8 cellular contexts compared by ENCODE assay signal in the genomic region with DNA sequence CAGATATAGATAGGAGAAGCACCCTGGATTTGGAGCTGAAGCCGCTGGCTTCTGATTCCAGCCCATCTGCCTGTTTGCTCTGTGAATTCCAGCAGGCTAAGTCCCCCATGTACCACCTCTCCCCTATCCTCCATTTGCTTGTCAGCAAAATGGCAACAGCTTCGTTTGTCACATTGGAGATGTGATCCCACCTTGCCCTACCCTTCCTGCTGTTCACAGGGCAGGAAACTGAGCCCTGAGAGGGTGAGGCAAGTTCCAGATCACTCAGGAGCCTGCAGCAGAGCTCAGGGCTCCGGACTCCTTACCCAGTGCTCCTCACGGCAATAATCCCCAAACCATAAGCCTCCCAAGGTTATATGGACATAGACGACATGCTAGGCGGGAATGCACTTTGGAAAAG. TPM values are rescaled to one million over a fixed set of nuclear protein-coding genes. Genes with fewer than 3 reads are reported as not detected.
DNase-seq lines count a peak whose midpoint lies in the region; ATAC-seq and TF ChIP-seq lines count a peak whose summit lies in the region.
"Had no signal": no experiment of that assay in that cellular context is flagged by ENCODE, and none has a peak within 500 bp of the region (broad histone marks: within the 10 kb centered on the region; RNA-seq: fewer than 3 reads in every experiment).

No MANE protein-coding gene starts in this region.

- peaks cover 84% of the 10 kb centered on the region for H3K79me2 ChIP-seq in hepatocyte

- ATAC-seq in activated B cell treated with CpG ODN at 0.5 μM for 24 hours (ENCODE audit: low read depth) (no peak), GM18873 (IDR thresholded peaks at IDR 0.05; ENCODE audit: low FRiP score, unreplicated experiment) (no peak)

- H3K9me3 Mint-ChIP-seq in HFFc6 (no peaks in the 10 kb centered on the region), activated B cell treated with CpG ODN at 0.5 μM for 24 hours (no peaks in the 10 kb centered on the region)

- peak overlapping the region; percentile 95 for H3K27ac Mint-ChIP-seq in HFFc6
- H3K27ac Mint-ChIP-seq in activated B cell treated with CpG ODN at 0.5 μM for 24 hours, result peak overlapping the region; percentile 91

- no peak overlapping the region for H3K4me3 ChIP-seq in hepatocyte
- H3K4me3 ChIP-seq in spleen, result no peak overlapping the region

- peak overlapping the region; percentile 33 for H3K4me2 ChIP-seq in hepatocyte

- H3K4me1 Mint-ChIP-seq in HFFc6 (ENCODE audit: low read depth) (peaks cover 97% of the 10 kb centered on the region), activated B cell treated with CpG ODN at 0.5 μM for 24 hours (peaks cover 99% of the 10 kb centered on the region)

- H3K27me3 ChIP-seq in hepatocyte, result no peaks in the 10 kb centered on the region
- no peaks in the 10 kb centered on the region for H3K27me3 ChIP-seq in spleen (replicated peaks in 1 of 7)

- POLR2A ChIA-PET in activated B cell treated with CpG ODN at 0.5 μM for 24 hours (lab: Charles Lee), result interaction anchor here (1.1 to 26.4 kb wide), 5 partner anchors 2 to 261 kb away, joined by 3 to 694 read pairs (median 442); a partner anchor contains a TSS

- H3K27me3 Mint-ChIP-seq in HFFc6 (ENCODE audit: insufficient read depth) (peaks cover 2% of the 10 kb centered on the region), activated B cell treated with CpG ODN at 0.5 μM for 24 hours (no peaks in the 10 kb centered on the region)

- H3K36me3 ChIP-seq in hepatocyte (replicated peaks; ENCODE audit: insufficient read depth, low read depth) (no peaks in the 10 kb centered on the region), spleen (peaks cover 0 to 52% (median 10%) of the 10 kb centered on the region in 6 donors)

- TF ChIP-seq CTCF in HFFc6 (IDR thresholded peaks at IDR 0.05), result no peak
- no peak for TF ChIP-seq CTCF in activated B cell treated with CpG ODN at 0.5 μM for 24 hours (IDR thresholded peaks at IDR 0.05)
- no peak for TF ChIP-seq CTCF in hepatocyte (IDR thresholded peaks at IDR 0.05; ENCODE audit: poor library complexity)
- no peak for TF ChIP-seq CTCF in spleen (IDR thresholded peaks at IDR 0.05 in 8 of 11, conservative IDR thresholded peaks at IDR 0.05 in 3 of 11)

- H3K4me3 Mint-ChIP-seq in HFFc6 (no peak overlapping the region), activated B cell treated with CpG ODN at 0.5 μM for 24 hours (peak overlapping the region; percentile 63)

- no peak overlapping the region for H2AFZ ChIP-seq in hepatocyte

- DNase-seq in HFFc6 (no peak), activated B cell treated with CpG ODN at 0.5 μM for 24 hours (no peak), hepatocyte (ENCODE audit: low spot score) (no peak), spleen (no peak), NCI-H1105 treated with DMSO at 0.1 percent for 48 hours (lab: John Stamatoyannopoulos, UW) (no peak)
- no peak for DNase-seq in stimulated activated naive CD4-positive, alpha-beta T cell (lab: John Stamatoyannopoulos, UW)
- DNase-seq: NCI-H187 had no signal

- no peaks in the 10 kb centered on the region for H3K9me2 ChIP-seq in hepatocyte (replicated peaks; ENCODE audit: insufficient read depth)

- CTCF ChIA-PET in activated B cell treated with CpG ODN at 0.5 μM for 24 hours (lab: Charles Lee), result interaction anchor here (0.9 to 2.3 kb wide), 5 partner anchors 9 to 130 kb away, joined by 3 to 9 read pairs (median 4); no protein-coding TSS in a partner anchor

- intact Hi-C loops in activated B cell treated with CpG ODN at 0.5 μM for 24 hours (cut with micrococcal nuclease) (loop anchor here (1.0 kb wide), 2 partner anchors 8 to 9 kb away; no protein-coding TSS in a partner anchor), spleen (cut with DNase I; ENCODE audit: low total_unique reads) (no loop called here)

- peaks cover 56% of the 10 kb centered on the region for H3K4me1 ChIP-seq in hepatocyte (ENCODE audit: insufficient read depth)
- peaks cover 44 to 100% (median 83%) of the 10 kb centered on the region in 6 donors for H3K4me1 ChIP-seq in spleen

- H3K36me3 Mint-ChIP-seq in HFFc6 (ENCODE audit: low read depth), result peaks cover 47% of the 10 kb centered on the region
- peaks cover 82% of the 10 kb centered on the region for H3K36me3 Mint-ChIP-seq in activated B cell treated with CpG ODN at 0.5 μM for 24 hours (ENCODE audit: low read depth)

- 92% methylated on average over 6 of the region's 6 CpGs for WGBS in hepatocyte (ENCODE audit: low lambda C conversion rate, missing lambda C conversion rate)
- WGBS in spleen, 5 donors, result 68 to 83% (median 73%) methylated on average over 6 of the region's 6 CpGs

- peaks cover 64% of the 10 kb centered on the region for H4K20me1 ChIP-seq in hepatocyte (ENCODE audit: insufficient read depth, poor library complexity, severe bottlenecking)

- H3K9me3 ChIP-seq in hepatocyte (ENCODE audit: low read depth), result no peaks in the 10 kb centered on the region
- no peaks in the 10 kb centered on the region for H3K9me3 ChIP-seq in spleen

- TF ChIP-seq POLR2A in spleen (IDR thresholded peaks at IDR 0.05), result no peak

- H3K27ac ChIP-seq in hepatocyte (peak overlapping the region; percentile 23), spleen (peak overlapping the region in 6 of 8 donors; percentile 15 to 79 (median 72))

RNA-seq across cellular contexts. Expression of a gene that starts 14.9 kb away (rescaled TPM):
- total RNA-seq in HFFc6 (2021; fragmentation: NEBNext Ultra II Directional; extraction: Animal tissue kit (Norgen Biotek cat#: 25700)), result 100 to 1,000 TPM in 4 of 6 experiments, 10 to 100 TPM in 2; 89.7 to 174 (median 105) TPM
- total RNA-seq in activated B cell treated with CpG ODN at 0.5 μM for 24 hours, result 105 and 117 TPM in 2 replicates
- total RNA-seq in hepatocyte, result 271 and 301 TPM in 2 replicates
- polyA plus RNA-seq in hepatocyte, result 271 and 314 TPM in 2 replicates
- total RNA-seq in spleen, result 100 to 1,000 TPM in 3 of 7 donors, 10 to 100 TPM in 4; 26.2 to 142 (median 83.1) TPM
- polyA plus RNA-seq in spleen, result 10 to 100 TPM; 18.3 to 31.0 (median 19.5) TPM
